Comparison of ENCODE assay signal across 8 cellular contexts in genomic region chr19:47305309-47305751, GRCh38. TPM values are rescaled to one million over a fixed set of nuclear protein-coding genes. Genes with fewer than 3 reads are reported as not detected.
DNase-seq lines count a peak whose midpoint lies in the region; ATAC-seq and TF ChIP-seq lines count a peak whose summit lies in the region.

No MANE protein-coding gene starts in this region.

- DNase-seq in HCT116 (ENCODE audit: low read depth, low spot score) (peak; percentile 61), NT2/D1 (ENCODE audit: low read depth, low spot score) (peak; percentile 58), fibroblast of pulmonary artery (ENCODE audit: low read depth) (peak; percentile 83), osteocyte (ENCODE audit: extremely low spot score, unreplicated experiment) (peak; percentile 93), tibial nerve (ENCODE audit: low spot score in 2 of 2) (peak; percentile 65 to 77)
- peak; percentile 69 for DNase-seq in activated T-cell treated with anti-CD3 and anti-CD28 coated beads, Interleukin-2, amount 50 U/mL, for 1 hour

- H3K79me2 ChIP-seq in HCT116 (ENCODE audit: insufficient read depth, low read length), result no peaks in the 10 kb centered on the region

- TF ChIP-seq POLR2A in HCT116 (IDR thresholded peaks at IDR 0.05; ENCODE audit: borderline replicate concordance, extremely low read depth, insufficient read depth, insufficient read length) (no peak), tibial nerve (IDR thresholded peaks at IDR 0.05) (no peak)

- H4K20me1 ChIP-seq in BLaER1 treated with 17β-estradiol and CSF1 and Interleukin-3, amounts not matched to agents 10 nM and 100 nM, result peaks cover 0 to 8% (median 0%) of the 10 kb centered on the region in 11 experiments; a peak in 3 of 22 replicates
- H4K20me1 ChIP-seq in HCT116 (ENCODE audit: insufficient read depth), result no peaks in the 10 kb centered on the region

- H3K9ac ChIP-seq in BLaER1 treated with 17β-estradiol and CSF1 and Interleukin-3, amounts not matched to agents 10 nM and 100 nM, result no peak overlapping the region
- H3K9ac ChIP-seq in HCT116 (ENCODE audit: low read length) (peak overlapping the region; percentile 37), NT2/D1 (ENCODE audit: insufficient read length, low read depth) (no peak overlapping the region)

- no peak overlapping the region for H3K27ac ChIP-seq in BLaER1 treated with 17β-estradiol and CSF1 and Interleukin-3, amounts not matched to agents 10 nM and 100 nM
- H3K27ac ChIP-seq in HCT116 (ENCODE audit: low read depth, low read length) (no peak overlapping the region), tibial nerve (no peak overlapping the region)

- TF ChIP-seq CTCF in HCT116 (IDR thresholded peaks at IDR 0.05 in 2 of 3, conservative IDR thresholded peaks at IDR 0.05 in 1 of 3; ENCODE audit: borderline replicate concordance in 1 of 3, insufficient read depth in 1 of 3, low read depth in 2 of 3, low read length in 2 of 3), result peak; percentile 79 to 98 (median 98)
- TF ChIP-seq CTCF in fibroblast of pulmonary artery (IDR thresholded peaks at IDR 0.05; ENCODE audit: low read length, missing control alignments), result peak; percentile 99
- TF ChIP-seq CTCF in osteocyte (IDR thresholded peaks at IDR 0.05), result peak; percentile 95
- peak; percentile 70 to 92 (median 82) for TF ChIP-seq CTCF in tibial nerve (IDR thresholded peaks at IDR 0.05)

- peak; percentile 86 for ATAC-seq in HCT116
- no peak for ATAC-seq in GM21576 (IDR thresholded peaks at IDR 0.05; ENCODE audit: unreplicated experiment)

- 7 to 8% methylated on average over 14 of the region's 14 CpGs for WGBS in tibial nerve, 2 donors

- H3K9me3 Mint-ChIP-seq in osteocyte (ENCODE audit: unreplicated experiment), result no peaks in the 10 kb centered on the region

- H3K9me3 ChIP-seq in BLaER1 treated with 17β-estradiol and CSF1 and Interleukin-3, amounts not matched to agents 10 nM and 100 nM (replicated peaks in 1 of 11), result peaks cover 0 to 9% (median 0%) of the 10 kb centered on the region in 11 experiments; a peak in 4 of 22 replicates
- H3K9me3 ChIP-seq in HCT116 (ENCODE audit: control insufficient read depth in 1 of 2, insufficient read depth in 1 of 2, low read depth in 1 of 2, low read length in 2 of 2) (no peaks in the 10 kb centered on the region), NT2/D1 (ENCODE audit: insufficient read depth, low read length) (no peaks in the 10 kb centered on the region), tibial nerve (no peaks in the 10 kb centered on the region)

- TF ChIP-seq RAD21 in HCT116 (IDR thresholded peaks at IDR 0.05; ENCODE audit: low read depth), result peak; percentile 60

- H3K27ac Mint-ChIP-seq in osteocyte (ENCODE audit: unreplicated experiment), result peak overlapping the region; percentile 67

- POLR2A ChIA-PET in HCT116 (lab: Charles Lee), result no interaction called here

- no peaks in the 10 kb centered on the region for H3K9me2 ChIP-seq in HCT116 (ENCODE audit: insufficient read depth)

- peaks cover 28% of the 10 kb centered on the region for H3K4me1 Mint-ChIP-seq in osteocyte (ENCODE audit: unreplicated experiment)

- peak overlapping the region; percentile 55 for H2AFZ ChIP-seq in HCT116 (ENCODE audit: low read depth, low read length, poor library complexity, severe bottlenecking)

- RAD21 ChIA-PET in HCT116 (lab: Charles Lee; ENCODE audit: low non-redundant PET in 1 of 2, low total read pairs in 2 of 2, uncharacterized antibody in 2 of 2, unreplicated experiment in 2 of 2), result no interaction called here

- no peaks in the 10 kb centered on the region for H3K36me3 Mint-ChIP-seq in osteocyte (ENCODE audit: unreplicated experiment)

- CTCF ChIA-PET in HCT116 (lab: Charles Lee), result interaction anchor here (0.7 to 1.5 kb wide), 6 partner anchors 10 to 123 kb away, joined by 3 to 6 read pairs (median 3); partner anchors contain the start of genes DHX34 and INAFM1

- intact Hi-C loops in HCT116 (cut with micrococcal nuclease), result no loop called here

- peaks cover 31 to 72% (median 44%) of the 10 kb centered on the region in 10 experiments for H3K4me1 ChIP-seq in BLaER1 treated with 17β-estradiol and CSF1 and Interleukin-3, amounts not matched to agents 10 nM and 100 nM
- H3K4me1 ChIP-seq in HCT116 (ENCODE audit: control insufficient read depth in 1 of 2, insufficient read depth in 2 of 2, low read length in 2 of 2) (peaks cover 8 to 31% of the 10 kb centered on the region in 2 experiments; a peak in 3 of 4 replicates), NT2/D1 (ENCODE audit: insufficient read depth, insufficient read length) (no peaks in the 10 kb centered on the region), tibial nerve (peaks cover 0 to 15% (median 4%) of the 10 kb centered on the region in 4 donors)

- peak overlapping the region; percentile 17 for H3K4me3 Mint-ChIP-seq in osteocyte (ENCODE audit: unreplicated experiment)

- no peak overlapping the region for H3K4me3 ChIP-seq in BLaER1 treated with 17β-estradiol and CSF1 and Interleukin-3, amounts not matched to agents 10 nM and 100 nM
- no peak overlapping the region for H3K4me3 ChIP-seq in HCT116 (replicated peaks in 1 of 2; ENCODE audit: low read depth in 1 of 2, low read length in 2 of 2)
- H3K4me3 ChIP-seq in NT2/D1 (ENCODE audit: insufficient read length, low read depth), result no peak overlapping the region
- no peak overlapping the region for H3K4me3 ChIP-seq in fibroblast of pulmonary artery (replicated peaks; ENCODE audit: low read depth, low read length)
- H3K4me3 ChIP-seq in tibial nerve, result no peak overlapping the region

- peak overlapping the region in 7 of 11 experiments; percentile 2 to 60 (median 19); a peak in 10 of 22 replicates for H3K4me2 ChIP-seq in BLaER1 treated with 17β-estradiol and CSF1 and Interleukin-3, amounts not matched to agents 10 nM and 100 nM
- H3K4me2 ChIP-seq in HCT116 (ENCODE audit: low read length), result peak overlapping the region; percentile 56

- H3K27me3 ChIP-seq in BLaER1 treated with 17β-estradiol and CSF1 and Interleukin-3, amounts not matched to agents 10 nM and 100 nM, result peaks cover 22 to 93% (median 86%) of the 10 kb centered on the region in 11 experiments
- no peaks in the 10 kb centered on the region for H3K27me3 ChIP-seq in HCT116 (ENCODE audit: insufficient read depth, low read length)
- no peaks in the 10 kb centered on the region for H3K27me3 ChIP-seq in NT2/D1 (ENCODE audit: insufficient read depth, insufficient read length)
- no peaks in the 10 kb centered on the region for H3K27me3 ChIP-seq in tibial nerve

- no peaks in the 10 kb centered on the region for H3K36me3 ChIP-seq in BLaER1 treated with 17β-estradiol and CSF1 and Interleukin-3, amounts not matched to agents 10 nM and 100 nM
- no peaks in the 10 kb centered on the region for H3K36me3 ChIP-seq in HCT116 (ENCODE audit: control insufficient read depth in 1 of 2, insufficient read depth in 2 of 2, low read length in 2 of 2)
- no peaks in the 10 kb centered on the region for H3K36me3 ChIP-seq in NT2/D1 (ENCODE audit: insufficient read depth, insufficient read length, low read length)
- H3K36me3 ChIP-seq in tibial nerve, result no peaks in the 10 kb centered on the region

- TSS peak; percentile 45 for BruUV-seq in HCT116 (replicated peaks; lab: Mats Ljungman, UMichigan)

- peak in 1 of 2 donors; percentile 70 for TF ChIP-seq EP300 in tibial nerve (IDR thresholded peaks at IDR 0.05)

- H3K27me3 Mint-ChIP-seq in osteocyte (ENCODE audit: unreplicated experiment), result no peaks in the 10 kb centered on the region

TF ChIP-seq in HCT116, 20 proteins besides CTCF, POLR2A, EP300 and RAD21:
- TF ChIP-seq FOSL1 (IDR thresholded peaks at IDR 0.05; ENCODE audit: low read depth) (no peak), CBX3 (IDR thresholded peaks at IDR 0.05; ENCODE audit: low read depth) (peak; percentile 19; the same call in 1 of the 2 replicates), SIN3A (IDR thresholded peaks at IDR 0.05; ENCODE audit: low read depth) (no peak), POLR2AphosphoS5 (IDR thresholded peaks at IDR 0.05; ENCODE audit: low read depth, low read length) (no peak)
- TF ChIP-seq, protein P1, sequence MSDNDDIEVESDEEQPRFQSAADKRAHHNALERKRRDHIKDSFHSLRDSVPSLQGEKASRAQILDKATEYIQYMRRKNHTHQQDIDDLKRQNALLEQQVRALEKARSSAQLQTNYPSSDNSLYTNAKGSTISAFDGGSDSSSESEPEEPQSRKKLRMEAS (IDR thresholded peaks at IDR 0.05), result peak; percentile 84

RNA-seq across cellular contexts. Expression of gene C5AR1, which starts 4.3 kb away (rescaled TPM):
- total RNA-seq in HCT116 (2021; ENCODE audit: unreplicated experiment), result 6.5 TPM
- 2.8 and 3.0 TPM in 2 replicates for polyA plus RNA-seq in HCT116 (2012)
- total RNA-seq in osteocyte, result 0.48 and 0.65 TPM in 2 replicates
- total RNA-seq in tibial nerve, result 10 to 100 TPM in 3 of 4 donors, 1 to 10 TPM in 1; 5.0 to 34.5 (median 12.7) TPM

RNA-seq across cellular contexts. Expression of gene C5AR2, which starts 26.6 kb away (rescaled TPM):
- total RNA-seq in HCT116 (2021; ENCODE audit: unreplicated experiment) (0.12 TPM), osteocyte (0.08 TPM in 1 of 2 replicates, not detected in the other), tibial nerve (10 to 100 TPM in 1 of 4 donors, 1 to 10 TPM in 3; 1.5 to 11.0 (median 4.7) TPM)
- 0.04 and 0.25 TPM in 2 replicates for polyA plus RNA-seq in HCT116 (2012)

RNA-seq across cellular contexts. Expression of gene INAFM1, which starts 30.6 kb away (rescaled TPM):
- total RNA-seq in HCT116 (2021; ENCODE audit: unreplicated experiment) (22.9 TPM), osteocyte (16.7 and 17.4 TPM in 2 replicates), tibial nerve (10 to 100 TPM in 3 of 4 donors, 1 to 10 TPM in 1; 9.6 to 33.9 (median 25.4) TPM)
- polyA plus RNA-seq in HCT116 (2012), result 13.6 and 15.4 TPM in 2 replicates

RNA-seq across cellular contexts. Expression of gene DHX34, which starts 43.8 kb away (rescaled TPM):
- total RNA-seq in HCT116 (2021; ENCODE audit: unreplicated experiment), result 30.5 TPM
- 17.8 and 18.5 TPM in 2 replicates for polyA plus RNA-seq in HCT116 (2012)
- 17.5 and 19.2 TPM in 2 replicates for total RNA-seq in osteocyte
- total RNA-seq in tibial nerve, result 10 to 100 TPM; 12.4 to 43.8 (median 13.9) TPM

RNA-seq across cellular contexts. Expression of gene CCDC9, which starts 49.0 kb away (rescaled TPM):
- total RNA-seq in HCT116 (2021; ENCODE audit: unreplicated experiment) (40.6 TPM), osteocyte (34.6 and 35.1 TPM in 2 replicates), tibial nerve (10 to 100 TPM; 23.8 to 39.0 (median 32.7) TPM)
- polyA plus RNA-seq in HCT116 (2012), result 27.1 and 33.4 TPM in 2 replicates
